9 cellular contexts compared by ENCODE assay signal in genomic region chr2:27261926-27262298, GRCh38. TPM values are rescaled to one million over a fixed set of nuclear protein-coding genes. Genes with fewer than 3 reads are reported as not detected.
DNase-seq lines count a peak whose midpoint lies in the region; ATAC-seq, FAIRE-seq and TF ChIP-seq lines count a peak whose summit lies in the region.
"Had no signal": no experiment of that assay in that cellular context is flagged by ENCODE, and none has a peak within 500 bp of the region (broad histone marks: within the 10 kb centered on the region; RNA-seq: fewer than 3 reads in every experiment).

No MANE protein-coding gene starts in this region.

- CTCF ChIA-PET in OCI-LY7 (lab: Charles Lee; ENCODE audit: unreplicated experiment) (no interaction called here), H1 (lab: Charles Lee; ENCODE audit: partially characterized antibody) (interaction anchor here (0.9 to 14.1 kb wide), 4 partner anchors 11 to 19 kb away, joined by 3 to 288 read pairs (median 16); partner anchors contain the start of genes DNAJC5G and TRIM54)

- H3K4me3 ChIP-seq in DOHH2 (ENCODE audit: low read length), result peak overlapping the region; percentile 78
- H3K4me3 ChIP-seq in OCI-LY7 (ENCODE audit: low read depth, low read length, poor library complexity, severe bottlenecking), result peak overlapping the region; percentile 90
- peak overlapping the region; percentile 60 to 85 (median 63) for H3K4me3 ChIP-seq in H1 (ENCODE audit: extremely low read depth in 1 of 4, insufficient read depth in 2 of 4, low read depth in 3 of 4, low read length in 4 of 4)
- peak overlapping the region; percentile 71 for H3K4me3 ChIP-seq in psoas muscle

- no peaks in the 10 kb centered on the region for H3F3A ChIP-seq in DOHH2 (ENCODE audit: control insufficient read depth, insufficient read depth)

- no peak overlapping the region for H3K14ac ChIP-seq in H1 (ENCODE audit: insufficient read length)

- no peak overlapping the region for H4K91ac ChIP-seq in H1 (replicated peaks; ENCODE audit: insufficient read length, low read length)

- H2BK12ac ChIP-seq in H1 (ENCODE audit: low read depth, low read length), result no peak overlapping the region

- no peak for TF ChIP-seq POLR2A in H1 (IDR thresholded peaks at IDR 0.05; ENCODE audit: control extremely low read depth in 1 of 2, low read depth in 2 of 2, low read length in 2 of 2)

- H2AK5ac ChIP-seq in H1 (ENCODE audit: low read depth, low read length), result no peak overlapping the region

- H3K27ac ChIP-seq in DOHH2 (ENCODE audit: low read depth, low read length), result no peak overlapping the region
- no peak overlapping the region for H3K27ac ChIP-seq in OCI-LY7 (ENCODE audit: low read depth, low read length, poor library complexity, severe bottlenecking)
- H3K27ac ChIP-seq in H1 (ENCODE audit: low read depth, low read length), result no peak overlapping the region
- H3K27ac ChIP-seq in psoas muscle, result no peak overlapping the region

- TF ChIP-seq RAD21 in H1 (IDR thresholded peaks at IDR 0.05 in 1 of 2, conservative IDR thresholded peaks at IDR 0.05 in 1 of 2; ENCODE audit: low read depth in 2 of 2, low read length in 2 of 2), result no peak

- no peaks in the 10 kb centered on the region for H3K79me1 ChIP-seq in H1 (ENCODE audit: low read depth, low read length)

- no peak overlapping the region for H4K5ac ChIP-seq in H1 (ENCODE audit: insufficient read length, low read depth, low read length)

- peaks cover 19% of the 10 kb centered on the region; the same call in 1 of the 2 replicates for H3K23me2 ChIP-seq in H1 (ENCODE audit: low read depth, low read length)

- H2BK20ac ChIP-seq in H1 (ENCODE audit: low read length), result no peak overlapping the region

- no peak for TF ChIP-seq EP300 in H1 (IDR thresholded peaks at IDR 0.05; ENCODE audit: borderline replicate concordance in 1 of 2, low read depth in 2 of 2, low read length in 2 of 2)

- FAIRE-seq in H1 (lab: Jason Lieb, UNC), result no peak

- H4K8ac ChIP-seq in H1 (ENCODE audit: extremely low read depth, insufficient read depth, low read length), result peak overlapping the region; percentile 45; the same call in 1 of the 2 replicates

- TF ChIP-seq CTCF in DOHH2 (IDR thresholded peaks at IDR 0.05; ENCODE audit: low read depth, low read length, poor library complexity, severe bottlenecking) (no peak), OCI-LY7 (conservative IDR thresholded peaks at IDR 0.05; ENCODE audit: low read length) (no peak), H1 (IDR thresholded peaks at IDR 0.05; ENCODE audit: control extremely low read depth in 1 of 3, insufficient read depth in 1 of 3, low read depth in 1 of 3, low read length in 3 of 3) (no peak), psoas muscle (IDR thresholded peaks at IDR 0.05) (no peak)

- BruUV-seq in OCI-LY7 (replicated peaks; lab: Mats Ljungman, UMichigan), result no TSS peak

- H3K36me3 ChIP-seq in DOHH2 (ENCODE audit: control insufficient read depth, low read length), result no peaks in the 10 kb centered on the region
- H3K36me3 ChIP-seq in OCI-LY7 (ENCODE audit: insufficient read depth, low read length), result peaks cover 18% of the 10 kb centered on the region
- no peaks in the 10 kb centered on the region for H3K36me3 ChIP-seq in H1 (ENCODE audit: control insufficient read depth in 2 of 4, insufficient read depth in 4 of 4, low read length in 3 of 4)
- H3K36me3 ChIP-seq in psoas muscle (ENCODE audit: insufficient read depth in 1 of 2, low read depth in 1 of 2), result no peaks in the 10 kb centered on the region
- H3K36me3 ChIP-seq: MG63 had no signal

- H3K4me2 ChIP-seq in DOHH2 (ENCODE audit: low read length) (peak overlapping the region; percentile 89), OCI-LY7 (ENCODE audit: low read length) (peak overlapping the region; percentile 100), H1 (ENCODE audit: insufficient read depth in 1 of 2, low read depth in 2 of 2, low read length in 2 of 2) (peak overlapping the region; percentile 88 to 99)

- no peaks in the 10 kb centered on the region for H3K79me2 ChIP-seq in DOHH2 (ENCODE audit: control insufficient read depth, low read length)
- H3K79me2 ChIP-seq in OCI-LY7 (ENCODE audit: insufficient read depth, low read depth, low read length), result peaks cover 12% of the 10 kb centered on the region; the same call in 1 of the 2 replicates
- H3K79me2 ChIP-seq in H1 (ENCODE audit: control insufficient read depth in 1 of 2, insufficient read depth in 2 of 2, low read length in 2 of 2), result peaks cover 0 to 2% of the 10 kb centered on the region in 2 experiments; a peak in 1 of 4 replicates

- WGBS in H1 (ENCODE audit: extremely low coverage in 1 of 2, insufficient coverage in 1 of 2, insufficient read length in 1 of 2, insufficient replicate concordance in 2 of 2, low coverage in 1 of 2, low lambda C conversion rate in 2 of 2, missing lambda C conversion rate in 1 of 2), 2 experiments, result 7% methylated on average over 10 of the region's 40 CpGs; no CpG with 5 or more reads in 1 of the 2 experiments
- 5 to 11% (median 7%) methylated on average over 14 to 40 of the region's 40 CpGs for WGBS in psoas muscle, 3 donors

- peak overlapping the region; percentile 15; the same call in 1 of the 2 replicates for H3K18ac ChIP-seq in H1 (ENCODE audit: extremely low read depth, low read length)

- no peak overlapping the region for H2BK120ac ChIP-seq in H1 (replicated peaks; ENCODE audit: low read depth, low read length)

- no peak for ATAC-seq in psoas muscle
- ATAC-seq in GM18870 (IDR thresholded peaks at IDR 0.05; ENCODE audit: unreplicated experiment), result no peak
- no peak for ATAC-seq in HG03196 (IDR thresholded peaks at IDR 0.05; ENCODE audit: unreplicated experiment)

- POLR2A ChIA-PET in OCI-LY7 (lab: Charles Lee), result interaction anchor here (0.6 to 1.8 kb wide), 3 partner anchors 11 to 174 kb away, joined by 3 to 4 read pairs (median 3); no protein-coding TSS in a partner anchor
- POLR2A ChIA-PET in H1 (lab: Charles Lee; ENCODE audit: partially characterized antibody), result interaction anchor here (0.7 to 8.2 kb wide), 7 partner anchors 11 to 53 kb away, joined by 3 to 71 read pairs (median 5); partner anchors contain the start of genes ATRAID, CAD, DNAJC5G and SLC5A6

- H3K9ac ChIP-seq in H1 (replicated peaks in 1 of 4; ENCODE audit: extremely low read depth in 1 of 4, low read depth in 3 of 4, low read length in 3 of 4), result peak overlapping the region in 3 of 4 experiments; percentile 1 to 65 (median 4); a peak in 1 of 7 replicates

- DNase-seq in OCI-LY7 (ENCODE audit: low spot score) (no peak), H1 (ENCODE audit: low read depth in 1 of 2, low spot score in 2 of 2) (peak in 1 of 2 experiments; percentile 55), psoas muscle (no peak)
- DNase-seq in stimulated activated CD4-positive, alpha-beta T cell treated with anti-CD3 and anti-CD28 coated beads, Interleukin-4, amount 100 ng/mL, for 4 hours, result no peak
- DNase-seq: MG63, OCI-M1 had no signal

- no peaks in the 10 kb centered on the region for H4K20me1 ChIP-seq in DOHH2 (ENCODE audit: control insufficient read depth, insufficient read depth, low read depth, low read length)
- H4K20me1 ChIP-seq in OCI-LY7 (ENCODE audit: insufficient read depth, low read length), result no peaks in the 10 kb centered on the region
- peaks cover 0 to 8% of the 10 kb centered on the region in 2 experiments for H4K20me1 ChIP-seq in H1 (replicated peaks in 1 of 2; ENCODE audit: control insufficient read depth in 1 of 2, insufficient read depth in 2 of 2, low read length in 2 of 2)

- intact Hi-C loops in OCI-LY7 (cut with micrococcal nuclease; ENCODE audit: unreplicated experiment), result loop anchor here (1.0 kb wide), 1 partner anchor 11 kb away; no protein-coding TSS in a partner anchor
- intact Hi-C loops in psoas muscle (cut with DNase I), result no loop called here

- H3K27me3 ChIP-seq in DOHH2 (ENCODE audit: control insufficient read depth, low read length) (peaks cover 70% of the 10 kb centered on the region), H1 (replicated peaks in 1 of 4; ENCODE audit: control insufficient read depth in 3 of 4, extremely low read depth in 1 of 4, insufficient read depth in 3 of 4, low read length in 3 of 4) (peaks cover 39 to 67% (median 59%) of the 10 kb centered on the region in 4 experiments), psoas muscle (ENCODE audit: insufficient read depth in 3 of 3, low read length in 2 of 3) (peaks cover 0 to 84% (median 40%) of the 10 kb centered on the region in 3 donors)

- H3K4me1 ChIP-seq in DOHH2 (ENCODE audit: control insufficient read depth, low read length) (peaks cover 33% of the 10 kb centered on the region), OCI-LY7 (ENCODE audit: insufficient read depth, low read length, poor library complexity, severe bottlenecking) (peaks cover 53% of the 10 kb centered on the region), H1 (replicated peaks in 1 of 4; ENCODE audit: control insufficient read depth in 3 of 4, insufficient read depth in 4 of 4, low read length in 3 of 4) (peaks cover 3 to 19% (median 14%) of the 10 kb centered on the region in 4 experiments), psoas muscle (peaks cover 28% of the 10 kb centered on the region)

- H2AFZ ChIP-seq in OCI-LY7 (ENCODE audit: low read length), result no peak overlapping the region
- no peak overlapping the region for H2AFZ ChIP-seq in H1 (ENCODE audit: low read length)

- no peak overlapping the region for H3K56ac ChIP-seq in H1 (replicated peaks; ENCODE audit: insufficient read length, low read depth, low read length)

- no peaks in the 10 kb centered on the region for H3K9me2 ChIP-seq in DOHH2 (replicated peaks; ENCODE audit: control insufficient read depth, low read length)
- H3K9me2 ChIP-seq in OCI-LY7 (ENCODE audit: insufficient read depth, low read length), result no peaks in the 10 kb centered on the region

- no peak overlapping the region for H2BK5ac ChIP-seq in H1 (ENCODE audit: low read depth, low read length)

- H3K23ac ChIP-seq in H1 (ENCODE audit: insufficient read length), result no peak overlapping the region

- no peak overlapping the region for H3K4ac ChIP-seq in H1 (replicated peaks; ENCODE audit: insufficient read length, low read depth, low read length)

- H3K9me3 ChIP-seq in DOHH2 (ENCODE audit: control insufficient read depth, insufficient read depth, low read length) (no peaks in the 10 kb centered on the region), OCI-LY7 (ENCODE audit: low read length) (no peaks in the 10 kb centered on the region), H1 (ENCODE audit: insufficient read depth in 2 of 2, low read depth in 1 of 2, low read length in 1 of 2) (no peaks in the 10 kb centered on the region), psoas muscle (no peaks in the 10 kb centered on the region)
- H3K9me3 ChIP-seq: MG63 had no signal

- no peak overlapping the region for H2BK15ac ChIP-seq in H1 (ENCODE audit: low read length)

RNA-seq across cellular contexts. Expression of gene SLC30A3, which starts 0.9 kb away (rescaled TPM):
- 14.0 and 23.3 TPM in 2 replicates for total RNA-seq in OCI-LY7 (2014; rRNA removed; shearing (Covaris generic))
- total RNA-seq in OCI-LY7 (2022) (61.0 and 71.6 TPM in 2 replicates), psoas muscle (under 1 TPM in 3 of 4 donors, not detected in 1; 0.10 to 0.92 (median 0.34) TPM)
- 15.2 and 16.1 TPM in 2 replicates for total RNA-seq in H1 (2021; fragmentation: NEBNext Ultra II Directional; extraction: Animal tissue kit (Norgen Biotek cat#: 25700))
- polyA plus RNA-seq in H1 (2011; rRNA removed) (30.7 and 48.7 TPM in 2 replicates), psoas muscle (under 1 TPM; 0.03 to 0.16 (median 0.09) TPM)
- 26.6 TPM for polyA plus RNA-seq in H1 (2011; cell fraction: cytosol; rRNA removed)
- 50.1 TPM for polyA plus RNA-seq in H1 (2011; cell fraction: nucleus; rRNA removed)
- 9.2 to 18.3 TPM (median 16.3 TPM) in 4 replicates for polyA plus RNA-seq in H1 (2012, experiment 1 of 2)
- 11.6 TPM for polyA plus RNA-seq in H1 (2012, experiment 2 of 2)
- 11.0 TPM for polyA plus RNA-seq in H1 (2013, experiment 1 of 2)
- 13.3 TPM for polyA plus RNA-seq in H1 (2013, experiment 2 of 2)
- 8.9 and 11.3 TPM in 2 replicates for polyA minus RNA-seq in H1 (2011; rRNA and poly(A)+ RNA removed)
- polyA minus RNA-seq in H1 (2011; cell fraction: cytosol; rRNA and poly(A)+ RNA removed), result 13.8 TPM
- polyA minus RNA-seq in H1 (2011; cell fraction: nucleus; rRNA and poly(A)+ RNA removed), result 11.0 TPM

RNA-seq across cellular contexts. Expression of gene DNAJC5G, which starts 13.3 kb away (rescaled TPM):
- 2.7 and 4.7 TPM in 2 replicates for total RNA-seq in OCI-LY7 (2014; rRNA removed; shearing (Covaris generic))
- total RNA-seq in OCI-LY7 (2022) (18.1 and 18.2 TPM in 2 replicates), psoas muscle (not detected)
- 1.4 TPM in 2 replicates for total RNA-seq in H1 (2021; fragmentation: NEBNext Ultra II Directional; extraction: Animal tissue kit (Norgen Biotek cat#: 25700))
- polyA plus RNA-seq in H1 (2011; rRNA removed) (0.75 and 0.83 TPM in 2 replicates), psoas muscle (not detected)
- 1.0 TPM for polyA plus RNA-seq in H1 (2011; cell fraction: cytosol; rRNA removed)
- polyA plus RNA-seq in H1 (2011; cell fraction: nucleus; rRNA removed), result 2.6 TPM
- 0.86 to 1.3 TPM (median 1.1 TPM) in 4 replicates for polyA plus RNA-seq in H1 (2012, experiment 1 of 2)
- polyA plus RNA-seq in H1 (2012, experiment 2 of 2), result 0.18 TPM
- 0.51 TPM for polyA plus RNA-seq in H1 (2013, experiment 1 of 2)
- 0.63 TPM for polyA plus RNA-seq in H1 (2013, experiment 2 of 2)
- polyA minus RNA-seq in H1 (2011; rRNA and poly(A)+ RNA removed), result 0.60 and 1.7 TPM in 2 replicates
- 1.2 TPM for polyA minus RNA-seq in H1 (2011; cell fraction: cytosol; rRNA and poly(A)+ RNA removed)
- 1.00 TPM for polyA minus RNA-seq in H1 (2011; cell fraction: nucleus; rRNA and poly(A)+ RNA removed)

RNA-seq across cellular contexts. Expression of gene TRIM54, which starts 20.3 kb away (rescaled TPM):
- total RNA-seq in OCI-LY7 (2014; rRNA removed; shearing (Covaris generic)), result 2.1 and 6.4 TPM in 2 replicates
- 13.6 and 18.8 TPM in 2 replicates for total RNA-seq in OCI-LY7 (2022)
- total RNA-seq in H1 (2021; fragmentation: NEBNext Ultra II Directional; extraction: Animal tissue kit (Norgen Biotek cat#: 25700)), result 3.9 and 4.2 TPM in 2 replicates
- 5.8 and 6.1 TPM in 2 replicates for polyA plus RNA-seq in H1 (2011; rRNA removed)
- polyA plus RNA-seq in H1 (2011; cell fraction: cytosol; rRNA removed), result 7.8 TPM
- 12.0 TPM for polyA plus RNA-seq in H1 (2011; cell fraction: nucleus; rRNA removed)
- polyA plus RNA-seq in H1 (2012, experiment 1 of 2), result 4.3 to 7.4 TPM (median 6.5 TPM) in 4 replicates
- 3.4 TPM for polyA plus RNA-seq in H1 (2012, experiment 2 of 2)
- polyA plus RNA-seq in H1 (2013, experiment 1 of 2), result 2.9 TPM
- 2.2 TPM for polyA plus RNA-seq in H1 (2013, experiment 2 of 2)
- 4.3 and 5.3 TPM in 2 replicates for polyA minus RNA-seq in H1 (2011; rRNA and poly(A)+ RNA removed)
- polyA minus RNA-seq in H1 (2011; cell fraction: cytosol; rRNA and poly(A)+ RNA removed), result 1.8 TPM
- 2.7 TPM for polyA minus RNA-seq in H1 (2011; cell fraction: nucleus; rRNA and poly(A)+ RNA removed)
- 100 to 1,000 TPM; 387 to 784 (median 462) TPM for total RNA-seq in psoas muscle
- polyA plus RNA-seq in psoas muscle, result 100 to 1,000 TPM; 136 to 315 (median 282) TPM

RNA-seq across cellular contexts. Expression of gene CAD, which starts 44.7 kb away (rescaled TPM):
- 118 and 132 TPM in 2 replicates for total RNA-seq in OCI-LY7 (2014; rRNA removed; shearing (Covaris generic))
- 166 and 173 TPM in 2 replicates for total RNA-seq in OCI-LY7 (2022)
- total RNA-seq in H1 (2021; fragmentation: NEBNext Ultra II Directional; extraction: Animal tissue kit (Norgen Biotek cat#: 25700)), result 146 and 147 TPM in 2 replicates
- polyA plus RNA-seq in H1 (2011; rRNA removed), result 130 and 197 TPM in 2 replicates
- 85.0 TPM for polyA plus RNA-seq in H1 (2011; cell fraction: cytosol; rRNA removed)
- 539 TPM for polyA plus RNA-seq in H1 (2011; cell fraction: nucleus; rRNA removed)
- polyA plus RNA-seq in H1 (2012, experiment 1 of 2), result 122 to 193 TPM (median 170 TPM) in 4 replicates
- 94.0 TPM for polyA plus RNA-seq in H1 (2012, experiment 2 of 2)
- 48.5 TPM for polyA plus RNA-seq in H1 (2013, experiment 1 of 2)
- polyA plus RNA-seq in H1 (2013, experiment 2 of 2), result 35.0 TPM
- 520 and 532 TPM in 2 replicates for polyA minus RNA-seq in H1 (2011; rRNA and poly(A)+ RNA removed)
- 235 TPM for polyA minus RNA-seq in H1 (2011; cell fraction: cytosol; rRNA and poly(A)+ RNA removed)
- polyA minus RNA-seq in H1 (2011; cell fraction: nucleus; rRNA and poly(A)+ RNA removed), result 296 TPM
- 1 to 10 TPM; 7.8 to 8.6 (median 8.2) TPM for total RNA-seq in psoas muscle
- polyA plus RNA-seq in psoas muscle, result 10 to 100 TPM in 1 of 3 donors, 1 to 10 TPM in 2; 5.9 to 13.6 (median 7.3) TPM

RNA-seq across cellular contexts. Expression of gene UCN, which starts 46.3 kb away (rescaled TPM):
- 5.9 and 6.4 TPM in 2 replicates for total RNA-seq in OCI-LY7 (2014; rRNA removed; shearing (Covaris generic))
- total RNA-seq in OCI-LY7 (2022), result 7.2 and 8.5 TPM in 2 replicates
- total RNA-seq in H1 (2021; fragmentation: NEBNext Ultra II Directional; extraction: Animal tissue kit (Norgen Biotek cat#: 25700)), result not detected in 2 replicates
- polyA plus RNA-seq in H1 (2011; rRNA removed), result 0.35 and 0.93 TPM in 2 replicates
- polyA plus RNA-seq in H1 (2011; cell fraction: cytosol; rRNA removed), result 0.58 TPM
- 1.6 TPM for polyA plus RNA-seq in H1 (2011; cell fraction: nucleus; rRNA removed)
- polyA plus RNA-seq in H1 (2012, experiment 1 of 2), result 0.38 to 0.58 TPM (median 0.43 TPM) in 3 of 4 replicates, not detected in the other
- not detected for polyA plus RNA-seq in H1 (2012, experiment 2 of 2)
- polyA plus RNA-seq in H1 (2013, experiment 1 of 2), result 0.28 TPM
- polyA plus RNA-seq in H1 (2013, experiment 2 of 2), result 0.15 TPM
- not detected in 2 replicates for polyA minus RNA-seq in H1 (2011; rRNA and poly(A)+ RNA removed)
- polyA minus RNA-seq in H1 (2011; cell fraction: cytosol; rRNA and poly(A)+ RNA removed), result not detected
- polyA minus RNA-seq in H1 (2011; cell fraction: nucleus; rRNA and poly(A)+ RNA removed), result not detected
- total RNA-seq in psoas muscle, result under 1 TPM in 1 of 4 donors, not detected in 3; 0.46 TPM
- polyA plus RNA-seq in psoas muscle, result 1 to 10 TPM in 1 of 3 donors, under 1 TPM in 2; 0.26 to 3.6 (median 0.44) TPM

Comparison
In these comparisons a context has a peak if more than half of its experiments do, and no peak if none do; other contexts are left out.
1. RNA of gene TRIM54, which starts 20.3 kb away (total RNA-seq): 387 to 784 TPM in psoas muscle; 2.1 to 18.8 TPM in OCI-LY7 and 3.9 to 4.2 TPM in H1; every median in the first group is over 10 times any median in the second.
2. Peak in every context shown above with its lines, with median percentiles within 50 percentile points of each other: H3K4me2 ChIP-seq and H3K4me3 ChIP-seq.